Comparison of ENCODE assay signal across 8 cellular contexts in genomic region chr11:108115495-108116140, GRCh38. TPM values are rescaled to one million over a fixed set of nuclear protein-coding genes. Genes with fewer than 3 reads are reported as not detected.
DNase-seq lines count a peak whose midpoint lies in the region; ATAC-seq and TF ChIP-seq lines count a peak whose summit lies in the region.

No MANE protein-coding gene starts in this region.

- H4K8ac ChIP-seq in IMR-90 (ENCODE audit: low read depth in 2 of 2, low read length in 2 of 2), result peak overlapping the region in 1 of 2 experiments; percentile 8; a peak in 1 of 4 replicates

- ATAC-seq in IMR-90 (ENCODE audit: low read depth), result peak; percentile 74
- ATAC-seq in left cardiac atrium, result peak; percentile 90

- H2AK9ac ChIP-seq in IMR-90 (replicated peaks; ENCODE audit: low read depth, low read length, poor library complexity), result peak overlapping the region; percentile 65

- in situ Hi-C loops in IMR-90 (cut with MboI; ENCODE audit: low sequenced_read_pairs), result loop anchor here (5.0 kb wide), 1 partner anchor 537 kb away; no protein-coding TSS in a partner anchor

- H2BK5ac ChIP-seq in IMR-90 (ENCODE audit: low read depth, low read length, poor library complexity, severe bottlenecking), result no peak overlapping the region

- H3K23ac ChIP-seq in IMR-90 (ENCODE audit: low read depth, low read length), result no peak overlapping the region

- H3K9me3 ChIP-seq in AG04450 (ENCODE audit: control insufficient read depth, insufficient read depth, low read length) (no peaks in the 10 kb centered on the region), IMR-90 (ENCODE audit: control insufficient read depth, insufficient read depth, low read length) (no peaks in the 10 kb centered on the region), adrenal gland (replicated peaks in 1 of 3) (no peaks in the 10 kb centered on the region)

- H3K4me3 Mint-ChIP-seq in immature natural killer cell, result no peak overlapping the region

- CTCF ChIA-PET in AG04450 (lab: Charles Lee) (no interaction called here), IMR-90 (lab: Yijun Ruan, JAX) (no interaction called here)

- no peak overlapping the region for H2BK15ac ChIP-seq in IMR-90 (ENCODE audit: low read depth, low read length)

- TF ChIP-seq POLR2A in IMR-90 (IDR thresholded peaks at IDR 0.05; ENCODE audit: low read depth, low read length) (no peak), adrenal gland (IDR thresholded peaks at IDR 0.05) (peak in 1 of 2 donors; percentile 41)

- no peaks in the 10 kb centered on the region for H3K79me1 ChIP-seq in IMR-90 (ENCODE audit: low read depth in 1 of 2, low read length in 2 of 2)

- no peak overlapping the region for H2BK20ac ChIP-seq in IMR-90 (ENCODE audit: low read depth, low read length)

- H2AFZ ChIP-seq in IMR-90 (replicated peaks; ENCODE audit: low read length, poor library complexity), result peak overlapping the region; percentile 35

- peaks cover 8% of the 10 kb centered on the region; the same call in 1 of the 2 replicates for H3K9me1 ChIP-seq in IMR-90 (ENCODE audit: insufficient read depth, low read length)

- no peak overlapping the region for H4K91ac ChIP-seq in IMR-90 (ENCODE audit: insufficient read depth, low read depth, low read length)

- BruUV-seq in IMR-90 (replicated peaks; lab: Mats Ljungman, UMichigan), result no TSS peak

- H3K4ac ChIP-seq in IMR-90 (ENCODE audit: low read depth, low read length), result no peak overlapping the region

- H3K4me3 ChIP-seq in AG04450 (ENCODE audit: low read depth, low read length) (no peak overlapping the region), IMR-90 (ENCODE audit: insufficient read depth, low read depth, low read length) (no peak overlapping the region), adrenal gland (no peak overlapping the region), retinal pigment epithelial cell (ENCODE audit: low read length) (no peak overlapping the region)

- no peak overlapping the region for H3K4me2 ChIP-seq in IMR-90 (ENCODE audit: low read depth, low read length)

- no peak for TF ChIP-seq RAD21 in IMR-90 (IDR thresholded peaks at IDR 0.05; ENCODE audit: low read length)

- no peak overlapping the region for H3K9ac ChIP-seq in IMR-90 (ENCODE audit: low read depth, low read length)

- 0 out of 2 replicates have a peak overlapping the region, but pooled peaks have one; percentile 39 for H3K14ac ChIP-seq in IMR-90 (replicated peaks; ENCODE audit: low read depth, low read length)

- H2BK120ac ChIP-seq in IMR-90 (ENCODE audit: low read depth, low read length), result no peak overlapping the region

- no peaks in the 10 kb centered on the region for H3K27me3 ChIP-seq in AG04450 (ENCODE audit: control insufficient read depth, insufficient read depth, low read length)
- no peaks in the 10 kb centered on the region for H3K27me3 ChIP-seq in IMR-90 (ENCODE audit: control insufficient read depth, insufficient read depth, low read length)
- H3K27me3 ChIP-seq in adrenal gland, result no peaks in the 10 kb centered on the region

- POLR2A ChIA-PET in AG04450 (lab: Yijun Ruan, JAX) (no interaction called here), IMR-90 (lab: Charles Lee; ENCODE audit: unreplicated experiment) (no interaction called here)

- H3K56ac ChIP-seq in IMR-90 (ENCODE audit: extremely low read depth, insufficient read depth, low read length), result no peak overlapping the region

- H3K4me1 ChIP-seq in IMR-90 (ENCODE audit: control insufficient read depth, insufficient read depth, low read length) (peaks cover 7% of the 10 kb centered on the region), adrenal gland (replicated peaks in 1 of 2) (peaks cover 8 to 15% of the 10 kb centered on the region in 2 donors)

- intact Hi-C loops in IMR-90 (cut with micrococcal nuclease) (no loop called here), adrenal gland (cut with DNase I) (no loop called here), left cardiac atrium (cut with DNase I) (loop anchor here in 1 of 2 donors (2.0 kb wide), 1 partner anchor 107 kb away; the partner anchor contains the start of genes ATM and NPAT)

- TF ChIP-seq CTCF in AG04450 (IDR thresholded peaks at IDR 0.05; ENCODE audit: low read depth, low read length) (no peak), IMR-90 (conservative IDR thresholded peaks at IDR 0.05; ENCODE audit: low read depth, low read length) (no peak), adrenal gland (IDR thresholded peaks at IDR 0.05) (no peak), retinal pigment epithelial cell (conservative IDR thresholded peaks at IDR 0.05; ENCODE audit: low read depth, low read length) (no peak)

- no peaks in the 10 kb centered on the region for H3K36me3 ChIP-seq in IMR-90 (ENCODE audit: control insufficient read depth, insufficient read depth, low read length)
- H3K36me3 ChIP-seq in adrenal gland (replicated peaks in 1 of 2), result no peaks in the 10 kb centered on the region

- peaks cover 0 to 5% (median 3%) of the 10 kb centered on the region in 3 donors for H3K36me3 Mint-ChIP-seq in immature natural killer cell

- DNase-seq in AG04450 (ENCODE audit: low read depth, low spot score) (peak; percentile 72), IMR-90 (peak; percentile 89), adrenal gland (peak; percentile 89 to 98 (median 93)), left cardiac atrium (peak; percentile 85), retinal pigment epithelial cell (ENCODE audit: low read depth) (peak; percentile 70), NOMO-1 (lab: John Stamatoyannopoulos, UW; ENCODE audit: unreplicated experiment in 2 of 2) (no peak), immature natural killer cell (no peak), GOT3 (lab: John Stamatoyannopoulos, UW) (no peak)

- no peaks in the 10 kb centered on the region for H3K9me3 Mint-ChIP-seq in immature natural killer cell

- dilution Hi-C loops in IMR-90 (cut with HindIII; ENCODE audit: low sequenced_read_pairs, unreplicated experiment), result no loop called here

- no peaks in the 10 kb centered on the region for H4K20me1 ChIP-seq in IMR-90 (ENCODE audit: insufficient read depth, low read length)

- no peak overlapping the region; the same call in 1 of the 2 replicates for H2AK5ac ChIP-seq in IMR-90 (ENCODE audit: low read depth, low read length)

- H3K18ac ChIP-seq in IMR-90 (ENCODE audit: low read depth, low read length), result no peak overlapping the region

- H3K27me3 Mint-ChIP-seq in immature natural killer cell (ENCODE audit: low read depth in 3 of 3), result peaks cover 0 to 3% (median 0%) of the 10 kb centered on the region in 3 donors

- H3K27ac ChIP-seq in AG04450 (ENCODE audit: low read depth, low read length), result peak overlapping the region; percentile 42
- no peak overlapping the region for H3K27ac ChIP-seq in IMR-90 (ENCODE audit: insufficient read depth, low read length)
- peak overlapping the region; percentile 53 to 90 (median 67) for H3K27ac ChIP-seq in adrenal gland

- peaks cover under 1 to 4% of the 10 kb centered on the region in 2 donors for H3K4me1 Mint-ChIP-seq in immature natural killer cell

- no peak overlapping the region for H3K27ac Mint-ChIP-seq in immature natural killer cell

- WGBS in IMR-90 (ENCODE audit: extremely low coverage in 2 of 2, insufficient read length in 1 of 2), 2 experiments, result 100% methylated on average over 1 of the region's 5 CpGs; no CpG with 5 or more reads in 1 of the 2 experiments
- WGBS in adrenal gland, 4 donors, result 23 to 39% (median 29%) methylated on average over 5 of the region's 5 CpGs

- H4K5ac ChIP-seq in IMR-90 (ENCODE audit: low read depth, low read length), result no peak overlapping the region

TF ChIP-seq in IMR-90, 13 proteins besides CTCF, POLR2A, EP300 and RAD21:
- peak; percentile 73 for TF ChIP-seq CEBPB (IDR thresholded peaks at IDR 0.05; ENCODE audit: low read depth, low read length)
- no peak for TF ChIP-seq MXI1 (IDR thresholded peaks at IDR 0.05; ENCODE audit: borderline replicate concordance, low read depth, low read length)

RNA-seq across cellular contexts. Expression of gene ACAT1, which starts 5.7 kb away (rescaled TPM):
- polyA plus RNA-seq in AG04450 (2011; rRNA removed) (92.4 and 120 TPM in 2 replicates), IMR-90 (2012; rRNA removed) (54.1 and 59.9 TPM in 2 replicates), adrenal gland (100 to 1,000 TPM in 2 of 3 donors, 10 to 100 TPM in 1; 56.3 to 222 (median 106) TPM), immature natural killer cell (10 to 100 TPM; 18.5 to 21.6 (median 21.4) TPM)
- 40.4 and 58.3 TPM in 2 replicates for polyA minus RNA-seq in AG04450 (2011; rRNA and poly(A)+ RNA removed)
- total RNA-seq in IMR-90 (2012; rRNA removed) (57.7 and 87.2 TPM in 2 replicates), adrenal gland (100 to 1,000 TPM; 158 to 777 (median 293) TPM), left cardiac atrium (100 to 1,000 TPM; 132 to 140 TPM)
- 85.8 and 93.9 TPM in 2 replicates for polyA plus RNA-seq in IMR-90 (2012; cell fraction: cytosol; rRNA removed)
- 22.5 and 32.7 TPM in 2 replicates for polyA plus RNA-seq in IMR-90 (2012; cell fraction: nucleus; rRNA removed; ENCODE audit: low replicate concordance)

Comparison
In these comparisons a context has a peak if more than half of its experiments do, and no peak if none do; other contexts are left out.
1. DNase-seq: peak in AG04450 (single experiment), IMR-90 (single experiment), adrenal gland (7 of 7), left cardiac atrium (single experiment) and retinal pigment epithelial cell (single experiment); none in NOMO-1 (0 of 2), immature natural killer cell (0 of 3) and GOT3 (single experiment).